Comparison of ENCODE assay signal across 1 cellular context in genomic region chr9:137200311-137201204, GRCh38.
A peak's percentile ranks its signal among the peaks of the same experiment; 100 is the strongest.
TF ChIP-seq lines count a peak whose summit lies in the region.

Gene TPRN, minus strand, starts transcription at chr9:137200741. Its CDS starts 30 bp downstream, at chr9:137200711.

TF ChIP-seq in GM12878, 131 proteins besides CTCF, POLR2A, EP300 and RAD21 (continued from another document and continues in another):
- TF ChIP-seq MAX (IDR thresholded peaks at IDR 0.05; ENCODE audit: low read depth, low read length) (peak; percentile 51; the same call in 1 of the 2 replicates), RAD51 (IDR thresholded peaks at IDR 0.05) (peak; percentile 44; the same call in 1 of the 2 replicates), ATF7 (IDR thresholded peaks at IDR 0.05; ENCODE audit: low read depth) (no peak), PAX5 (IDR thresholded peaks at IDR 0.05; ENCODE audit: borderline replicate concordance, low read depth, low read length) (peak; percentile 92), ZBTB40 (IDR thresholded peaks at IDR 0.05; ENCODE audit: borderline replicate concordance) (peak; percentile 49; the same call in 1 of the 2 replicates), FOXM1 (IDR thresholded peaks at IDR 0.05; ENCODE audit: low read depth, low read length) (no peak), TCF7 (IDR thresholded peaks at IDR 0.05; ENCODE audit: borderline replicate concordance) (no peak), PML (IDR thresholded peaks at IDR 0.05; ENCODE audit: low read length) (peak; percentile 45; the same call in 1 of the 2 replicates), TCF3 (IDR thresholded peaks at IDR 0.05; ENCODE audit: borderline replicate concordance, insufficient read depth, low read depth, low read length) (no peak), IRF3 (IDR thresholded peaks at IDR 0.05) (peak; percentile 95), SMARCA5 (IDR thresholded peaks at IDR 0.05) (peak; percentile 71; the same call in 1 of the 2 replicates), SMAD1 (IDR thresholded peaks at IDR 0.05; ENCODE audit: low read depth, partially characterized antibody) (no peak), SUPT20H (IDR thresholded peaks at IDR 0.05; ENCODE audit: borderline replicate concordance, control insufficient read depth, low read depth, low read length) (no peak), ZBED1 (IDR thresholded peaks at IDR 0.05; ENCODE audit: borderline replicate concordance) (no peak), YY1 (IDR thresholded peaks at IDR 0.05; ENCODE audit: low read depth, low read length) (peak; percentile 92), E2F4 (IDR thresholded peaks at IDR 0.05; ENCODE audit: low read depth, low read length) (peak; percentile 14; the same call in 1 of the 2 replicates), SPI1 (IDR thresholded peaks at IDR 0.05; ENCODE audit: borderline replicate concordance, insufficient read depth, low read depth, low read length) (peak; percentile 60; the same call in 1 of the 2 replicates), USF1 (IDR thresholded peaks at IDR 0.05; ENCODE audit: borderline replicate concordance, extremely low read length, insufficient read depth, low read depth, low read length) (no peak), SMC3 (IDR thresholded peaks at IDR 0.05; ENCODE audit: borderline replicate concordance, low read length) (no peak), CEBPZ (IDR thresholded peaks at IDR 0.05; ENCODE audit: low read depth, low read length) (peak; percentile 79), ETV6 (conservative IDR thresholded peaks at IDR 0.05 in 1 of 2, IDR thresholded peaks at IDR 0.05 in 1 of 2; ENCODE audit: borderline replicate concordance in 1 of 2, low read depth in 1 of 2) (no peak), NR2F1 (conservative IDR thresholded peaks at IDR 0.05) (peak; percentile 88), FOS (IDR thresholded peaks at IDR 0.05; ENCODE audit: borderline replicate concordance, extremely low read depth, insufficient read length) (peak; percentile 78), BACH1 (IDR thresholded peaks at IDR 0.05; ENCODE audit: borderline replicate concordance) (peak; percentile 84), POLR2AphosphoS2 (IDR thresholded peaks at IDR 0.05; ENCODE audit: low read depth, low read length) (peak; percentile 87), MEF2B (IDR thresholded peaks at IDR 0.05; ENCODE audit: partially characterized antibody, poor library complexity, severe bottlenecking) (peak; percentile 66), ZNF217 (IDR thresholded peaks at IDR 0.05) (peak; percentile 49; the same call in 1 of the 2 replicates), SIN3A (IDR thresholded peaks at IDR 0.05; ENCODE audit: low read depth, low read length) (peak; percentile 54; the same call in 1 of the 2 replicates), CBFB (IDR thresholded peaks at IDR 0.05; ENCODE audit: low read depth) (peak; percentile 21; the same call in 1 of the 2 replicates), TBL1XR1 (IDR thresholded peaks at IDR 0.05; ENCODE audit: low read depth, low read length) (peak; percentile 22; the same call in 1 of the 2 replicates), NRF1 (conservative IDR thresholded peaks at IDR 0.05; ENCODE audit: low read depth, low read length) (peak; percentile 30; the same call in 1 of the 2 replicates), NKRF (conservative IDR thresholded peaks at IDR 0.05) (peak; percentile 92), RELA (IDR thresholded peaks at IDR 0.05; ENCODE audit: borderline replicate concordance, partially characterized antibody) (peak; percentile 20), POU2F2 (IDR thresholded peaks at IDR 0.05; ENCODE audit: borderline replicate concordance, low read depth, low read length) (peak; percentile 12; the same call in 1 of the 3 replicates), KLF5 (IDR thresholded peaks at IDR 0.05; ENCODE audit: partially characterized antibody) (peak; percentile 45), NFXL1 (IDR thresholded peaks at IDR 0.05; ENCODE audit: borderline replicate concordance) (0 out of 2 replicates have a peak, but pooled peaks have one; percentile 54), ESRRA (IDR thresholded peaks at IDR 0.05; ENCODE audit: low read length) (peak; percentile 94), LARP7 (IDR thresholded peaks at IDR 0.05) (peak; percentile 97), IKZF1 (conservative IDR thresholded peaks at IDR 0.05) (peak; percentile 60), JUNB (IDR thresholded peaks at IDR 0.05) (no peak), SMAD5 (IDR thresholded peaks at IDR 0.05; ENCODE audit: low read depth) (peak; percentile 74), MXI1 (IDR thresholded peaks at IDR 0.05; ENCODE audit: low read depth, low read length) (peak; percentile 65), CHD4 (IDR thresholded peaks at IDR 0.05) (no peak), CHD2 (IDR thresholded peaks at IDR 0.05; ENCODE audit: borderline replicate concordance, low read depth, low read length) (peak; percentile 95), PBX3 (IDR thresholded peaks at IDR 0.05; ENCODE audit: insufficient replicate concordance, low read depth, low read length) (peak; percentile 48), TCF12 (IDR thresholded peaks at IDR 0.05; ENCODE audit: low read depth, low read length) (0 out of 2 replicates have a peak, but pooled peaks have one; percentile 44), CREM (IDR thresholded peaks at IDR 0.05; ENCODE audit: low read depth) (peak; percentile 40; the same call in 1 of the 2 replicates), MEF2A (IDR thresholded peaks at IDR 0.05; ENCODE audit: insufficient read depth, low read depth, low read length) (no peak), E4F1 (IDR thresholded peaks at IDR 0.05; ENCODE audit: borderline replicate concordance, partially characterized antibody) (peak; percentile 82), EGR1 (IDR thresholded peaks at IDR 0.05; ENCODE audit: borderline replicate concordance in 1 of 2, low read depth in 2 of 2, low read length in 2 of 2) (peak in 1 of 2 experiments; percentile 23; a peak in 1 of 3 replicates)
